In the genomic region with DNA sequence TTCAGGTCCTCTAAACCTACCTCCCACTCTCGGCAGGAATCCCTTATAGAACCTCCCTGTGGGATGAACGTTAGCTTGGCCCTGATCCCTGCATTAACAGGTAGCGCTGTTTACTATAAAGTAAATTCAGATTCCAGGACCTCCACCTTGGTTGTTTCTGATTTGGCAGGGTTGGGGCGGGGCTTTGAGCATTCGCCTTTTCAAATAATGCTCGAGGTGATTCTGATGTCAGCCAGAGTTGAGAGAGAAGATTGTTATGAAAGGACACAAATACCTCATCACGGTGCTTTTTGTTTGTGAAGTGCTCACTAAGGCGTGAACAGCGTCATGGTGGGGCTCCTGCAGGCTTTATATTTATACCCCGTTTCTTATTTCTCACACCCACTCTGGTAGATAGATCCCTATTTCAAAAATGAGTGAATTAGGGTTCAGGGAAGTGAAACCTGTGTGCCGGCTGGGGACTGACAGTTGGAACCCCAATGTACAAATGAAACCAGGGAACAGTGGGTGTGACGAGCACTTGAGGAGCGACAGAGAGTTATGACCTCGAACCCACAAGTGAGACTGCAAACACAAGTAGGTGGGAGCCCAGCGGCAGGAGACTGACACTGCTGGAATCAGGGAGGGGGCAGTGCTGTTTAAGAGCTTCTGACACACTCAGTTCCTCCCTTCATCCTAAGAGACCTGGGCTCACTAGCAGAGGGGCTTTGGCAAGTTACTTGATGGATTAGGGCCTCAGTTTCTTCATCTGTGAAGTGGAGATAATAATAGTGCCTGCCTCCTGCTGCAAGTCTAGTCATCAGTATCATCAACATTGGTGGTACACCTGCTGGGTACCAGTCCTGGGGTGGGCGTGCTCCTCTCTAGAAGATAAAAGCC, we compare ENCODE assay signal across 8 cellular contexts. TPM values are rescaled to one million over a fixed set of nuclear protein-coding genes. Genes with fewer than 3 reads are reported as not detected.
DNase-seq lines count a peak whose midpoint lies in the region; ATAC-seq lines count a peak whose summit lies in the region.

No MANE protein-coding gene starts in this region.

- no peaks in the 10 kb centered on the region for H3K36me3 Mint-ChIP-seq in immature natural killer cell

- peaks cover 97 to 98% of the 10 kb centered on the region in 2 donors for H3K4me1 Mint-ChIP-seq in immature natural killer cell

- peak overlapping the region; percentile 64 to 86 (median 74) for H3K4me3 Mint-ChIP-seq in immature natural killer cell

- H3K27me3 Mint-ChIP-seq in immature natural killer cell (ENCODE audit: low read depth in 3 of 3), result peaks cover 38 to 78% (median 40%) of the 10 kb centered on the region in 3 donors

- ATAC-seq in HG03103 (IDR thresholded peaks at IDR 0.05; ENCODE audit: low read depth, unreplicated experiment), result peak; percentile 72

- no peaks in the 10 kb centered on the region for H3K9me3 Mint-ChIP-seq in immature natural killer cell

- peak overlapping the region; percentile 95 to 99 (median 98) for H3K27ac Mint-ChIP-seq in immature natural killer cell

- DNase-seq in activated gamma-delta T cell treated with Interleukin-2 at 50 U/mL for 16 hours (peak; percentile 74), activated gamma-delta T cell (lab: John Stamatoyannopoulos, UW) (no peak), immature natural killer cell (peak; percentile 79 to 93 (median 84)), T1000 (lab: John Stamatoyannopoulos, UW) (no peak), NCI-H226 (no peak), DMS114 treated with DMSO at 0.1 percent for 48 hours (lab: John Stamatoyannopoulos, UW; ENCODE audit: unreplicated experiment) (no peak)
- peak; percentile 40 for DNase-seq in activated CD4-positive, CD25-positive, alpha-beta regulatory T cell treated with anti-CD3 and anti-CD28 coated beads, Interleukin-2, amount 50 U/mL, for 16 hours (ENCODE audit: low read depth, low spot score)

RNA-seq across cellular contexts. Expression of a gene that starts 14.3 kb away (rescaled TPM):
- 100 to 1,000 TPM; 147 to 758 (median 582) TPM for polyA plus RNA-seq in immature natural killer cell

Comparison
In these comparisons a context has a peak if more than half of its experiments do, and no peak if none do; other contexts are left out.
1. DNase-seq: peak in activated gamma-delta T cell treated with Interleukin-2 at 50 U/mL for 16 hours (single experiment), activated CD4-positive, CD25-positive, alpha-beta regulatory T cell treated with anti-CD3 and anti-CD28 coated beads, Interleukin-2, amount 50 U/mL, for 16 hours (single experiment) and immature natural killer cell (3 of 3); none in activated gamma-delta T cell (single experiment), T1000 (single experiment), NCI-H226 (single experiment) and DMS114 treated with DMSO at 0.1 percent for 48 hours (single experiment).